Comparison of ENCODE assay signal across 24 cellular contexts in genomic region chr2:218703341-218703740, GRCh38. TPM values are rescaled to one million over a fixed set of nuclear protein-coding genes. Genes with fewer than 3 reads are reported as not detected.
DNase-seq lines count a peak whose midpoint lies in the region; ATAC-seq and TF ChIP-seq lines count a peak whose summit lies in the region.
"Had no signal": no experiment of that assay in that cellular context is flagged by ENCODE, and none has a peak within 500 bp of the region (broad histone marks: within the 10 kb centered on the region; RNA-seq: fewer than 3 reads in every experiment).

No MANE protein-coding gene starts in this region.

- H3K27me3 Mint-ChIP-seq in endothelial cell (ENCODE audit: unreplicated experiment) = peaks cover 10% of the 10 kb centered on the region

- peaks cover 20% of the 10 kb centered on the region for H3K36me3 ChIP-seq in lower lobe of right lung
- peaks cover 13% of the 10 kb centered on the region for H3K36me3 ChIP-seq in upper lobe of right lung

- peaks cover 36% of the 10 kb centered on the region for H3K36me3 Mint-ChIP-seq in endothelial cell (ENCODE audit: low read depth, unreplicated experiment)

- peak overlapping the region; percentile 40 for H3K4me3 Mint-ChIP-seq in endothelial cell (ENCODE audit: unreplicated experiment)
- H3K4me3 Mint-ChIP-seq: B cell; CD4-positive, alpha-beta T cell; CD8-positive, alpha-beta T cell had no signal

- no peak overlapping the region for H3K27ac Mint-ChIP-seq in endothelial cell (ENCODE audit: unreplicated experiment)
- H3K27ac Mint-ChIP-seq: B cell; CD4-positive, alpha-beta T cell; CD8-positive, alpha-beta T cell had no signal

- H3K9me3 ChIP-seq in lower lobe of right lung = no peaks in the 10 kb centered on the region
- no peaks in the 10 kb centered on the region for H3K9me3 ChIP-seq in upper lobe of right lung
- H3K9me3 ChIP-seq: A549; BLaER1 treated with 17β-estradiol and CSF1 and Interleukin-3, amounts not matched to agents 10 nM and 100 nM had no signal

- H3K27me3 ChIP-seq in lower lobe of right lung (ENCODE audit: low read depth) (no peaks in the 10 kb centered on the region), upper lobe of right lung (no peaks in the 10 kb centered on the region)
- H3K27me3 ChIP-seq: BLaER1 treated with 17β-estradiol and CSF1 and Interleukin-3, amounts not matched to agents 10 nM and 100 nM had no signal

- H3K27ac ChIP-seq in lower lobe of right lung (no peak overlapping the region), upper lobe of right lung (no peak overlapping the region)
- H3K27ac ChIP-seq: 22Rv1; A549; BLaER1 treated with 17β-estradiol and CSF1 and Interleukin-3, amounts not matched to agents 10 nM and 100 nM; C4-2B had no signal

- H3K4me1 Mint-ChIP-seq in endothelial cell (ENCODE audit: unreplicated experiment) = peaks cover 10% of the 10 kb centered on the region
- H3K4me1 Mint-ChIP-seq: B cell had no signal

- peak; percentile 46 to 55 for ATAC-seq in lower lobe of right lung
- peak; percentile 66 for ATAC-seq in upper lobe of right lung
- ATAC-seq: A549; CD8-positive, alpha-beta T cell; GM12878 had no signal

- H3K4me1 ChIP-seq in lower lobe of right lung (no peaks in the 10 kb centered on the region), upper lobe of right lung (no peaks in the 10 kb centered on the region)
- H3K4me1 ChIP-seq: A549 had no signal

- H3K4me3 ChIP-seq in lower lobe of right lung (no peak overlapping the region), upper lobe of right lung (no peak overlapping the region)
- H3K4me3 ChIP-seq: A549; BLaER1 treated with 17β-estradiol and CSF1 and Interleukin-3, amounts not matched to agents 10 nM and 100 nM; GM12878 had no signal

- no peak for TF ChIP-seq CTCF in endothelial cell (IDR thresholded peaks at IDR 0.05; ENCODE audit: unreplicated experiment)
- no peak for TF ChIP-seq CTCF in lower lobe of right lung (IDR thresholded peaks at IDR 0.05)
- TF ChIP-seq CTCF in upper lobe of right lung (IDR thresholded peaks at IDR 0.05) = no peak

- peak; percentile 4 for DNase-seq in activated CD8-positive, alpha-beta memory T cell treated with anti-CD3 and anti-CD28 coated beads, Interleukin-2, amount 50 U/mL, for 48 hours
- no peak for DNase-seq in activated CD8-positive, alpha-beta memory T cell treated with anti-CD3 and anti-CD28 coated beads for 24 hours
- DNase-seq in endothelial cell (ENCODE audit: low spot score) (no peak), lower lobe of right lung (no peak), upper lobe of right lung (no peak), NCI-H446 treated with DMSO at 0.1 percent for 48 hours (lab: John Stamatoyannopoulos, UW) (no peak), cortex of kidney (lab: John Stamatoyannopoulos, UW) (no peak), NCI-H748 (lab: John Stamatoyannopoulos, UW; ENCODE audit: unreplicated experiment) (no peak)
- DNase-seq: AML-193; CD4-positive, alpha-beta T cell; CD8-positive, alpha-beta T cell; DMS 273 treated with DMSO at 0.1 percent for 48 hours; DMS153; DMS53; DMS79; DND-41; EL; GDM1 had no signal

- intact Hi-C loops in lower lobe of right lung (cut with DNase I) (no loop called here), upper lobe of right lung (cut with DNase I) (no loop called here)

- H3K9me3 Mint-ChIP-seq in endothelial cell (ENCODE audit: unreplicated experiment) = no peaks in the 10 kb centered on the region
- H3K9me3 Mint-ChIP-seq: CD4-positive, alpha-beta T cell; CD8-positive, alpha-beta T cell had no signal

RNA-seq across cellular contexts. Expression of gene TTLL4, which starts 7.3 kb away (rescaled TPM):
- total RNA-seq in endothelial cell (ENCODE audit: unreplicated experiment) (47.3 TPM), lower lobe of right lung (30.0 TPM), upper lobe of right lung (29.5 TPM)

RNA-seq across cellular contexts. Expression of gene STK36, which starts 31.5 kb away (rescaled TPM):
- total RNA-seq in endothelial cell (ENCODE audit: unreplicated experiment) (75.1 TPM), lower lobe of right lung (41.1 TPM), upper lobe of right lung (35.2 TPM)

RNA-seq across cellular contexts. Expression of gene RNF25, which starts 31.5 kb away (rescaled TPM):
- 41.7 TPM for total RNA-seq in endothelial cell (ENCODE audit: unreplicated experiment)
- 21.5 TPM for total RNA-seq in lower lobe of right lung
- total RNA-seq in upper lobe of right lung = 20.2 TPM

RNA-seq across cellular contexts. Expression of gene BCS1L, which starts 43.9 kb away (rescaled TPM):
- total RNA-seq in endothelial cell (ENCODE audit: unreplicated experiment) (39.0 TPM), lower lobe of right lung (26.7 TPM), upper lobe of right lung (38.5 TPM)

RNA-seq across cellular contexts. Expression of gene ZNF142, which starts 43.9 kb away (rescaled TPM):
- total RNA-seq in endothelial cell (ENCODE audit: unreplicated experiment) = 26.6 TPM
- 21.1 TPM for total RNA-seq in lower lobe of right lung
- 18.3 TPM for total RNA-seq in upper lobe of right lung
